Comparison of ENCODE assay signal across 12 cellular contexts in the genomic region with DNA sequence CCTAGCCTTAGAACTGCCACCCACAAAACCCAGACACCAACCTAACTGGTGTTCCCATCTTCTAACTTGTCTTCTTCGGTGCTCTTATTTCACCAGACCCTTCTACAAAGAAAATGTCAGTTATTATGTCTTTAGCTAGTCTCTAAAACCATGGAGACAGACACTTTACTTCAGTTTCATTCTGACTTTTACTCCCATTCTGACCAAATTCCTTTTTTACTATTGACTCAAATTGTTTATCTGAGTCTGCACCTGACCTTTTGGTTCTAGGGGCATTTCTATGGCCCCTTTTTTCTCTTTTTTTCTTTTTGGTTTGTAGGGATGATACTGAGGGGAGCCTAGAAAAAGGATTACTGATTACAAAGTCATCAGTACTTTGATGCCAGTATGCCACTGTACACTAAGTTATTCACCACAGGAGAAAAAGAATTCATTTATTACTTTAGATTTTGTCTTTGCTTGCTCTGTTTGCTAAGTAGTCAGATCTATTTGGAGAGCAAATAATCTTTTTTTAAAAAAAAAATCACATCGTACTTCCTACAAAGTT. TPM values are rescaled to one million over a fixed set of nuclear protein-coding genes. Genes with fewer than 3 reads are reported as not detected.
A peak's percentile ranks its signal among the peaks of the same experiment; 100 is the strongest.
DNase-seq lines count a peak whose midpoint lies in the region; ATAC-seq and TF ChIP-seq lines count a peak whose summit lies in the region.
"Had no signal": no experiment of that assay in that cellular context is flagged by ENCODE, and none has a peak within 500 bp of the region (broad histone marks: within the 10 kb centered on the region; RNA-seq: fewer than 3 reads in every experiment).

No MANE protein-coding gene starts in this region.

- TF ChIP-seq CTCF in A673 (conservative IDR thresholded peaks at IDR 0.05; ENCODE audit: low read depth, low read length): no peak

- peaks cover 13% of the 10 kb centered on the region for H3K4me1 ChIP-seq in A673 (ENCODE audit: insufficient read depth, low read length, poor library complexity, severe bottlenecking)

- no peak overlapping the region for H3K4me3 ChIP-seq in A673 (ENCODE audit: low read depth, low read length, poor library complexity, severe bottlenecking)
- H3K4me3 ChIP-seq: right atrium auricular region had no signal

- H3K27ac ChIP-seq in A673 (ENCODE audit: low read depth, low read length, poor library complexity, severe bottlenecking): no peak overlapping the region
- H3K27ac ChIP-seq: 22Rv1, brain microvascular endothelial cell, right atrium auricular region had no signal

- CTCF ChIA-PET in A673 (lab: Charles Lee): no interaction called here

- no peaks in the 10 kb centered on the region for H3K36me3 ChIP-seq in A673 (ENCODE audit: insufficient read depth, low read length, poor library complexity, severe bottlenecking)
- H3K36me3 ChIP-seq: brain microvascular endothelial cell, right atrium auricular region had no signal

- ATAC-seq in activated CD4-positive, CD25-positive, alpha-beta regulatory T cell treated with anti-CD3 and anti-CD28 coated beads, Interleukin-2, amount 50 U/mL, for 24 hours: peak; percentile 59 to 62
- ATAC-seq in GM21381 (IDR thresholded peaks at IDR 0.05; ENCODE audit: unreplicated experiment) (peak; percentile 48), HG03342 (IDR thresholded peaks at IDR 0.05; ENCODE audit: unreplicated experiment) (peak; percentile 51), left lobe of liver (peak; percentile 62)

- no peaks in the 10 kb centered on the region for H3K27me3 ChIP-seq in A673 (replicated peaks; ENCODE audit: insufficient read depth, low read depth, low read length, poor library complexity)
- H3K27me3 ChIP-seq: brain microvascular endothelial cell, right atrium auricular region had no signal

- intact Hi-C loops in A673 (cut with micrococcal nuclease; ENCODE audit: unreplicated experiment): no loop called here

- POLR2A ChIA-PET in A673 (lab: Charles Lee; ENCODE audit: low non-redundant PET): no interaction called here

- BruUV-seq in A673 (replicated peaks; lab: Mats Ljungman, UMichigan): no TSS peak

- no peaks in the 10 kb centered on the region for H3K9me3 ChIP-seq in A673 (ENCODE audit: low read depth, low read length, poor library complexity, severe bottlenecking)
- H3K9me3 ChIP-seq: right atrium auricular region had no signal

- no peak for DNase-seq in activated CD4-positive, CD25-positive, alpha-beta regulatory T cell (lab: John Stamatoyannopoulos, UW)
- DNase-seq in left lobe of liver (ENCODE audit: low spot score): no peak
- DNase-seq in NCI-H187 (lab: John Stamatoyannopoulos, UW): no peak
- DNase-seq in NK-92 (lab: John Stamatoyannopoulos, UW; ENCODE audit: unreplicated experiment): no peak
- DNase-seq in A673 (ENCODE audit: low spot score): no peak
- DNase-seq: brain microvascular endothelial cell, NCI-H446 treated with DMSO at 0.1 percent for 48 hours had no signal

RNA-seq across cellular contexts. Expression of a gene that starts 6.8 kb away (rescaled TPM):
- 8.1 TPM for total RNA-seq in left lobe of liver
- 69.5 and 78.1 TPM in 2 replicates for total RNA-seq in A673 (2021)
